In genomic region chr12:51941011-51941561, GRCh38 we compare ENCODE assay signal across 12 cellular contexts. TPM values are rescaled to one million over a fixed set of nuclear protein-coding genes. Genes with fewer than 3 reads are reported as not detected.
A peak's percentile ranks its signal among the peaks of the same experiment; 100 is the strongest.
DNase-seq lines count a peak whose midpoint lies in the region; ATAC-seq, FAIRE-seq and TF ChIP-seq lines count a peak whose summit lies in the region.
"Had no signal": no experiment of that assay in that cellular context is flagged by ENCODE, and none has a peak within 500 bp of the region (broad histone marks: within the 10 kb centered on the region; RNA-seq: fewer than 3 reads in every experiment).

No MANE protein-coding gene starts in this region.

- peak; percentile 58 for DNase-seq in H7
- DNase-seq in NCI-H524 (lab: John Stamatoyannopoulos, UW), result peak; percentile 55 to 78
- DNase-seq in fibroblast of gingiva (ENCODE audit: low read depth), result peak; percentile 46
- no peak for DNase-seq in pancreas
- DNase-seq in NCI-H2081 (lab: John Stamatoyannopoulos, UW), result no peak
- no peak for DNase-seq in activated CD4-positive, CD25-positive, alpha-beta regulatory T cell (lab: John Stamatoyannopoulos, UW)
- DNase-seq in kidney glomerular epithelial cell (lab: John Stamatoyannopoulos, UW), result no peak
- DNase-seq: activated B cell treated with CpG ODN at 0.5 μM for 24 hours; activated naive CD8-positive, alpha-beta T cell treated with anti-CD3 and anti-CD28 coated beads, Interleukin-2, amount 10 ng/mL, durations not matched to agents 7 days and 5 days; stimulated activated CD4-positive, alpha-beta T cell treated with anti-CD3 and anti-CD28 coated beads, Interleukin-2, amount 100 ng/mL, for 48 hours; testis had no signal

- H3K4me3 ChIP-seq in H7 (ENCODE audit: insufficient read depth, low read depth, low read length), result no peak overlapping the region
- H3K4me3 ChIP-seq in pancreas, result no peak overlapping the region
- H3K4me3 ChIP-seq: testis had no signal

- no peak for FAIRE-seq in pancreas (lab: Jason Lieb, UNC)

- H3K27me3 ChIP-seq in H7 (ENCODE audit: control insufficient read depth, insufficient read depth, low read length) (no peaks in the 10 kb centered on the region), pancreas (no peaks in the 10 kb centered on the region)
- H3K27me3 ChIP-seq: testis had no signal

- H3K9me3 ChIP-seq in pancreas, result no peaks in the 10 kb centered on the region
- H3K9me3 ChIP-seq: testis had no signal

- ATAC-seq in pancreas, result peak in 3 of 4 donors; percentile 62 to 86 (median 64)
- ATAC-seq in GM21737 (IDR thresholded peaks at IDR 0.05; ENCODE audit: unreplicated experiment), result no peak

- WGBS in pancreas, 2 donors, result 11 to 21% methylated on average over 11 of the region's 11 CpGs

- no peaks in the 10 kb centered on the region for H3K36me3 ChIP-seq in H7 (replicated peaks; ENCODE audit: control insufficient read depth, insufficient read depth, low read length)
- H3K36me3 ChIP-seq in pancreas, result no peaks in the 10 kb centered on the region

- TF ChIP-seq CTCF in pancreas (IDR thresholded peaks at IDR 0.05), result no peak

- H3K4me1 ChIP-seq in pancreas, result peaks cover 0 to 3% (median 0%) of the 10 kb centered on the region in 3 donors
- H3K4me1 ChIP-seq: testis had no signal

- intact Hi-C loops in pancreas (cut with DNase I), result no loop called here

- H3K27ac ChIP-seq in pancreas, result no peak overlapping the region
- H3K27ac ChIP-seq: testis had no signal

RNA-seq across cellular contexts. Expression of gene ACVR1B, which starts 10.4 kb away (rescaled TPM):
- 14.1 and 14.9 TPM in 2 replicates for total RNA-seq in H7 (2014; rRNA removed; shearing (Covaris generic))
- 10 to 100 TPM; 24.2 to 31.4 (median 27.8) TPM for total RNA-seq in pancreas
- 10 to 100 TPM; 16.0 to 22.4 TPM for polyA plus RNA-seq in pancreas

RNA-seq across cellular contexts. Expression of gene ACVRL1, which starts 33.8 kb away (rescaled TPM):
- total RNA-seq in H7 (2014; rRNA removed; shearing (Covaris generic)), result 0.07 and 0.33 TPM in 2 replicates
- total RNA-seq in pancreas, result 10 to 100 TPM in 3 of 6 donors, 1 to 10 TPM in 3; 6.6 to 20.8 (median 12.3) TPM
- 10 to 100 TPM; 10.1 to 16.1 TPM for polyA plus RNA-seq in pancreas
- total RNA-seq: activated B cell treated with CpG ODN at 0.5 μM for 24 hours; activated naive CD8-positive, alpha-beta T cell treated with anti-CD3 and anti-CD28 coated beads, Interleukin-2, amount 10 ng/mL, durations not matched to agents 7 days and 5 days had no signal

RNA-seq across cellular contexts. Expression of gene ANKRD33, which starts 53.2 kb away (rescaled TPM):
- total RNA-seq in H7 (2014; rRNA removed; shearing (Covaris generic)), result 0.17 and 1.6 TPM in 2 replicates
- total RNA-seq in pancreas, result not detected
- polyA plus RNA-seq in pancreas, result not detected
- total RNA-seq: activated B cell treated with CpG ODN at 0.5 μM for 24 hours; activated naive CD8-positive, alpha-beta T cell treated with anti-CD3 and anti-CD28 coated beads, Interleukin-2, amount 10 ng/mL, durations not matched to agents 7 days and 5 days had no signal

Comparison
In these comparisons a context has a peak if more than half of its experiments do, and no peak if none do; other contexts are left out.
1. DNase-seq: peak in H7 (single experiment), NCI-H524 (2 of 2) and fibroblast of gingiva (single experiment); none in pancreas (0 of 6), NCI-H2081 (0 of 2), activated CD4-positive, CD25-positive, alpha-beta regulatory T cell (0 of 4) and kidney glomerular epithelial cell (single experiment).